14 cellular contexts compared by ENCODE assay signal in genomic region chr11:65362320-65362931, GRCh38. TPM values are rescaled to one million over a fixed set of nuclear protein-coding genes. Genes with fewer than 3 reads are reported as not detected.
DNase-seq lines count a peak whose midpoint lies in the region; ATAC-seq and TF ChIP-seq lines count a peak whose summit lies in the region.
"Had no signal": no experiment of that assay in that cellular context is flagged by ENCODE, and none has a peak within 500 bp of the region (broad histone marks: within the 10 kb centered on the region; RNA-seq: fewer than 3 reads in every experiment).

No MANE protein-coding gene starts in this region.

- no peaks in the 10 kb centered on the region for H3K36me3 Mint-ChIP-seq in activated T-helper 1 cell treated with anti-CD3 and anti-CD28 coated beads, Interleukin-12 subunit alpha, Interleukin-12 subunit beta, Interleukin-2, Interleukin-4 antibody, amounts not matched to agents 30 ng/mL and 10 ng/mL and 1 ng/mL, durations not matched to agents 14 hours and 24 hours and 36 hours (ENCODE audit: low read depth)
- H3K36me3 Mint-ChIP-seq: activated naive CD8-positive, alpha-beta T cell treated with anti-CD3 and anti-CD28 coated beads, Interleukin-2, amount 10 ng/mL, durations not matched to agents 7 days and 5 days had no signal

- DNase-seq in left cardiac atrium (peak; percentile 6), left ventricle myocardium inferior (no peak), upper lobe of right lung (no peak), foreskin fibroblast (no peak), Kasumi-1 (lab: John Stamatoyannopoulos, UW) (no peak)
- DNase-seq in activated T-helper 1 cell treated with anti-CD3 and anti-CD28 coated beads, Interleukin-12 subunit alpha, Interleukin-12 subunit beta, Interleukin-2, Interleukin-4 antibody, amounts not matched to agents 30 ng/mL and 10 ng/mL and 1 ng/mL, durations not matched to agents 14 hours and 24 hours and 36 hours (ENCODE audit: low spot score) = no peak
- DNase-seq: activated naive CD8-positive, alpha-beta T cell treated with anti-CD3 and anti-CD28 coated beads, Interleukin-2, amount 10 ng/mL, durations not matched to agents 7 days and 5 days; dermis blood vessel endothelial cell; mammary epithelial cell; retina; upper lobe of left lung had no signal

- H3K4me3 Mint-ChIP-seq in activated T-helper 1 cell treated with anti-CD3 and anti-CD28 coated beads, Interleukin-12 subunit alpha, Interleukin-12 subunit beta, Interleukin-2, Interleukin-4 antibody, amounts not matched to agents 30 ng/mL and 10 ng/mL and 1 ng/mL, durations not matched to agents 14 hours and 24 hours and 36 hours = no peak overlapping the region
- H3K4me3 Mint-ChIP-seq: activated naive CD8-positive, alpha-beta T cell treated with anti-CD3 and anti-CD28 coated beads, Interleukin-2, amount 10 ng/mL, durations not matched to agents 7 days and 5 days had no signal

- H3K27me3 ChIP-seq in left ventricle myocardium inferior (ENCODE audit: low read depth) = no peaks in the 10 kb centered on the region
- no peaks in the 10 kb centered on the region for H3K27me3 ChIP-seq in upper lobe of right lung
- H3K27me3 ChIP-seq: upper lobe of left lung had no signal

- TF ChIP-seq CTCF in left ventricle myocardium inferior (IDR thresholded peaks at IDR 0.05; ENCODE audit: borderline replicate concordance) (no peak), upper lobe of right lung (IDR thresholded peaks at IDR 0.05) (no peak), foreskin fibroblast (IDR thresholded peaks at IDR 0.05; ENCODE audit: low read depth, low read length) (no peak)

- no peaks in the 10 kb centered on the region for H3K9me3 ChIP-seq in left ventricle myocardium inferior (replicated peaks)
- no peaks in the 10 kb centered on the region for H3K9me3 ChIP-seq in upper lobe of right lung
- H3K9me3 ChIP-seq: upper lobe of left lung had no signal

- peaks cover 8% of the 10 kb centered on the region for H3K27me3 Mint-ChIP-seq in activated T-helper 1 cell treated with anti-CD3 and anti-CD28 coated beads, Interleukin-12 subunit alpha, Interleukin-12 subunit beta, Interleukin-2, Interleukin-4 antibody, amounts not matched to agents 30 ng/mL and 10 ng/mL and 1 ng/mL, durations not matched to agents 14 hours and 24 hours and 36 hours (ENCODE audit: insufficient read depth)
- H3K27me3 Mint-ChIP-seq: activated naive CD8-positive, alpha-beta T cell treated with anti-CD3 and anti-CD28 coated beads, Interleukin-2, amount 10 ng/mL, durations not matched to agents 7 days and 5 days had no signal

- no peaks in the 10 kb centered on the region for H3K36me3 ChIP-seq in left ventricle myocardium inferior
- H3K36me3 ChIP-seq in upper lobe of right lung = no peaks in the 10 kb centered on the region
- H3K36me3 ChIP-seq: upper lobe of left lung had no signal

- H3K27ac Mint-ChIP-seq in activated T-helper 1 cell treated with anti-CD3 and anti-CD28 coated beads, Interleukin-12 subunit alpha, Interleukin-12 subunit beta, Interleukin-2, Interleukin-4 antibody, amounts not matched to agents 30 ng/mL and 10 ng/mL and 1 ng/mL, durations not matched to agents 14 hours and 24 hours and 36 hours = peak overlapping the region; percentile 6
- H3K27ac Mint-ChIP-seq: activated naive CD8-positive, alpha-beta T cell treated with anti-CD3 and anti-CD28 coated beads, Interleukin-2, amount 10 ng/mL, durations not matched to agents 7 days and 5 days had no signal

- peaks cover 35% of the 10 kb centered on the region for H3K4me1 ChIP-seq in left ventricle myocardium inferior
- peaks cover 9% of the 10 kb centered on the region for H3K4me1 ChIP-seq in upper lobe of right lung

- H3K27ac ChIP-seq in left ventricle myocardium inferior (replicated peaks) (no peak overlapping the region), upper lobe of right lung (peak overlapping the region; percentile 42)
- H3K27ac ChIP-seq: VCaP had no signal

- ATAC-seq in left cardiac atrium = no peak
- ATAC-seq in HG03571 (IDR thresholded peaks at IDR 0.05; ENCODE audit: unreplicated experiment) = peak; percentile 60
- peak; percentile 41 for ATAC-seq in upper lobe of right lung
- no peak for ATAC-seq in HG03457 (IDR thresholded peaks at IDR 0.05; ENCODE audit: unreplicated experiment)

- no peak overlapping the region for H3K4me3 ChIP-seq in left ventricle myocardium inferior
- H3K4me3 ChIP-seq in upper lobe of right lung = no peak overlapping the region
- H3K4me3 ChIP-seq in foreskin fibroblast (ENCODE audit: low read depth in 1 of 2, low read length in 2 of 2) = no peak overlapping the region
- H3K4me3 ChIP-seq: upper lobe of left lung had no signal

- H3K4me1 Mint-ChIP-seq in activated T-helper 1 cell treated with anti-CD3 and anti-CD28 coated beads, Interleukin-12 subunit alpha, Interleukin-12 subunit beta, Interleukin-2, Interleukin-4 antibody, amounts not matched to agents 30 ng/mL and 10 ng/mL and 1 ng/mL, durations not matched to agents 14 hours and 24 hours and 36 hours (ENCODE audit: low read depth) = no peaks in the 10 kb centered on the region

- intact Hi-C loops in left cardiac atrium (cut with DNase I) (no loop called here), left ventricle myocardium inferior (cut with micrococcal nuclease) (no loop called here), upper lobe of right lung (cut with DNase I) (no loop called here)
- intact Hi-C loops in activated T-helper 1 cell treated with anti-CD3 and anti-CD28 coated beads, Interleukin-12 subunit alpha, Interleukin-12 subunit beta, Interleukin-2, Interleukin-4 antibody, amounts not matched to agents 30 ng/mL and 10 ng/mL and 1 ng/mL, durations not matched to agents 14 hours and 24 hours and 36 hours (cut with micrococcal nuclease) = no loop called here

- no peaks in the 10 kb centered on the region for H3K9me3 Mint-ChIP-seq in activated T-helper 1 cell treated with anti-CD3 and anti-CD28 coated beads, Interleukin-12 subunit alpha, Interleukin-12 subunit beta, Interleukin-2, Interleukin-4 antibody, amounts not matched to agents 30 ng/mL and 10 ng/mL and 1 ng/mL, durations not matched to agents 14 hours and 24 hours and 36 hours
- H3K9me3 Mint-ChIP-seq: activated naive CD8-positive, alpha-beta T cell treated with anti-CD3 and anti-CD28 coated beads, Interleukin-2, amount 10 ng/mL, durations not matched to agents 7 days and 5 days had no signal

RNA-seq across cellular contexts. Expression of gene TIGD3, which starts 7.9 kb away (rescaled TPM):
- total RNA-seq in left cardiac atrium (under 1 TPM in 1 of 2 donors, not detected in 1; 0.12 TPM), left ventricle myocardium inferior (0.44 TPM), upper lobe of right lung (0.43 TPM)
- total RNA-seq in activated T-helper 1 cell treated with anti-CD3 and anti-CD28 coated beads, Interleukin-12 subunit alpha, Interleukin-12 subunit beta, Interleukin-2, Interleukin-4 antibody, amounts not matched to agents 30 ng/mL and 10 ng/mL and 1 ng/mL, durations not matched to agents 14 hours and 24 hours and 36 hours = 1.1 TPM in 2 replicates
- total RNA-seq: mammary epithelial cell had no signal

RNA-seq across cellular contexts. Expression of gene SLC25A45, which starts 20.0 kb away (rescaled TPM):
- total RNA-seq in left cardiac atrium (1 to 10 TPM; 4.1 to 7.2 TPM), left ventricle myocardium inferior (5.0 TPM), upper lobe of right lung (11.5 TPM)
- 15.3 and 19.4 TPM in 2 replicates for total RNA-seq in activated T-helper 1 cell treated with anti-CD3 and anti-CD28 coated beads, Interleukin-12 subunit alpha, Interleukin-12 subunit beta, Interleukin-2, Interleukin-4 antibody, amounts not matched to agents 30 ng/mL and 10 ng/mL and 1 ng/mL, durations not matched to agents 14 hours and 24 hours and 36 hours

RNA-seq across cellular contexts. Expression of gene FRMD8, which starts 24.0 kb away (rescaled TPM):
- total RNA-seq in left cardiac atrium (10 to 100 TPM; 13.4 to 21.5 TPM), left ventricle myocardium inferior (8.4 TPM), upper lobe of right lung (37.1 TPM)
- total RNA-seq in activated T-helper 1 cell treated with anti-CD3 and anti-CD28 coated beads, Interleukin-12 subunit alpha, Interleukin-12 subunit beta, Interleukin-2, Interleukin-4 antibody, amounts not matched to agents 30 ng/mL and 10 ng/mL and 1 ng/mL, durations not matched to agents 14 hours and 24 hours and 36 hours = 40.5 and 42.3 TPM in 2 replicates

RNA-seq across cellular contexts. Expression of gene DPF2, which starts 28.8 kb away (rescaled TPM):
- total RNA-seq in left cardiac atrium (10 to 100 TPM; 46.7 to 47.7 TPM), left ventricle myocardium inferior (40.6 TPM), upper lobe of right lung (53.7 TPM)
- total RNA-seq in activated T-helper 1 cell treated with anti-CD3 and anti-CD28 coated beads, Interleukin-12 subunit alpha, Interleukin-12 subunit beta, Interleukin-2, Interleukin-4 antibody, amounts not matched to agents 30 ng/mL and 10 ng/mL and 1 ng/mL, durations not matched to agents 14 hours and 24 hours and 36 hours = 84.5 and 93.1 TPM in 2 replicates

RNA-seq across cellular contexts. Expression of gene CDC42EP2, which starts 47.8 kb away (rescaled TPM):
- total RNA-seq in left cardiac atrium = 10 to 100 TPM; 21.7 to 28.9 TPM
- total RNA-seq in left ventricle myocardium inferior = 11.3 TPM
- total RNA-seq in activated T-helper 1 cell treated with anti-CD3 and anti-CD28 coated beads, Interleukin-12 subunit alpha, Interleukin-12 subunit beta, Interleukin-2, Interleukin-4 antibody, amounts not matched to agents 30 ng/mL and 10 ng/mL and 1 ng/mL, durations not matched to agents 14 hours and 24 hours and 36 hours = 1.6 and 2.7 TPM in 2 replicates
- 27.5 TPM for total RNA-seq in upper lobe of right lung

Comparison
In these comparisons a context has a peak if more than half of its experiments do, and no peak if none do; other contexts are left out.
1. ATAC-seq: peak in HG03571 (single experiment) and upper lobe of right lung (single experiment); none in left cardiac atrium (0 of 2) and HG03457 (single experiment).